In the genomic region with DNA sequence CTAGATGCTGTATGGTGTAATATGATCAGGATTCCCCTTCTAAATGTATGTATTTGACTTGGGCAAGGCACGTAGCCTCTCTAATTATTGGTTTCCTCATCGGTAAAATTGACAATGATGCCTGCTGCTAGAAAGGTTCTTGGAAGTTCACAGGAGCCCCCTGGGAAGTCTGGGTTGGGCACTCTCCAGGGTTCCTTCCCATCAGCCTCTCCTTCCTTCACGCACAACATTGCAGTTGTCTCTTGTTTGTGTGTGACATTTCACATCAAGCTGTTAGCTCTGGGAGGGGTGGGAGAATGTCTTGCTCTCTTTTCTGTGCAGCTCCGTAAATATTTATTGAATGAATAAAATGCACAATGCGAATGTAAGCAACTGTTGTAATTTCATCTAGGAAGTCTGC, we compare ENCODE assay signal across 20 cellular contexts.
DNase-seq lines count a peak whose midpoint lies in the region; ATAC-seq lines count a peak whose summit lies in the region.
"Had no signal": no experiment of that assay in that cellular context is flagged by ENCODE, and none has a peak within 500 bp of the region (broad histone marks: within the 10 kb centered on the region; RNA-seq: fewer than 3 reads in every experiment).

No MANE protein-coding gene starts in this region.

- H3K9me3 ChIP-seq in GM23248 (ENCODE audit: low read depth) (no peaks in the 10 kb centered on the region), adipocyte (ENCODE audit: control insufficient read depth, low read length) (peaks cover 24% of the 10 kb centered on the region), right cardiac atrium (ENCODE audit: control insufficient read depth, low read length) (peaks cover 3% of the 10 kb centered on the region)
- H3K9me3 ChIP-seq: thyroid gland had no signal

- H3K79me2 ChIP-seq in GM23248 (ENCODE audit: insufficient read depth) = no peaks in the 10 kb centered on the region

- H3K4me1 ChIP-seq in GM23248 (ENCODE audit: insufficient read depth) (peaks cover 27% of the 10 kb centered on the region), adipocyte (ENCODE audit: control insufficient read depth, insufficient read depth, low read length) (peaks cover 29% of the 10 kb centered on the region), right cardiac atrium (ENCODE audit: control insufficient read depth, insufficient read depth, low read length) (peaks cover 11% of the 10 kb centered on the region)
- H3K4me1 ChIP-seq: thyroid gland had no signal

- DNase-seq in GM23248 (no peak), adipocyte (ENCODE audit: low read depth) (no peak), right cardiac atrium (peak in 1 of 3 donors; percentile 58), sciatic nerve (ENCODE audit: low spot score) (peak; percentile 60), GM19240 (ENCODE audit: insufficient read length, low spot score) (no peak)
- DNase-seq: activated CD4-positive, CD25-positive, alpha-beta regulatory T cell; activated T-cell treated with anti-CD3 and anti-CD28 coated beads, Interleukin-2, amount 50 U/mL, for 48 hours; CD4-positive, alpha-beta T cell; DMS79 treated with DMSO at 0.1 percent for 48 hours; left lung; naive thymus-derived CD8-positive, alpha-beta T cell; NCI-H146; NCI-H446; T-helper 2 cell; thyroid gland had no signal

- peaks cover 14% of the 10 kb centered on the region; the same call in 1 of the 2 replicates for H3F3A ChIP-seq in GM23248 (ENCODE audit: insufficient read depth)

- H2AFZ ChIP-seq in GM23248 = no peak overlapping the region

- peak overlapping the region; percentile 46 for H3K4me2 ChIP-seq in GM23248 (ENCODE audit: unreplicated experiment)

- in situ Hi-C loops in GM23248 (cut with MboI) = no loop called here

- no peak overlapping the region for H3K9ac ChIP-seq in GM23248
- H3K9ac ChIP-seq in adipocyte (ENCODE audit: low read length) = no peak overlapping the region

- no peak overlapping the region for H3K4me3 ChIP-seq in GM23248
- peak overlapping the region; percentile 8 for H3K4me3 ChIP-seq in adipocyte (ENCODE audit: low read length)
- no peak overlapping the region for H3K4me3 ChIP-seq in right cardiac atrium (ENCODE audit: low read length)
- H3K4me3 ChIP-seq: left lung, thyroid gland had no signal

- WGBS in GM23248 (ENCODE audit: low coverage in 1 of 2, low lambda C conversion rate in 2 of 2, missing lambda C conversion rate in 2 of 2), 2 experiments = 66 to 70% methylated on average over 5 of the region's 5 CpGs
- 37% methylated on average over 5 of the region's 5 CpGs for WGBS in right cardiac atrium

- H3K27me3 ChIP-seq in GM23248 (replicated peaks; ENCODE audit: insufficient read depth) = no peaks in the 10 kb centered on the region
- no peaks in the 10 kb centered on the region for H3K27me3 ChIP-seq in adipocyte (replicated peaks; ENCODE audit: control insufficient read depth, insufficient read depth, low read length)
- H3K27me3 ChIP-seq in right cardiac atrium (ENCODE audit: control insufficient read depth, insufficient read depth) = no peaks in the 10 kb centered on the region
- H3K27me3 ChIP-seq: left lung, thyroid gland had no signal

- intact Hi-C loops in right cardiac atrium (cut with DNase I) = no loop called here
- intact Hi-C loops in sciatic nerve (cut with DNase I) = no loop called here

- H4K20me1 ChIP-seq in GM23248 (ENCODE audit: insufficient read depth) = no peaks in the 10 kb centered on the region

- H3K36me3 ChIP-seq in GM23248 (ENCODE audit: low read depth) (no peaks in the 10 kb centered on the region), adipocyte (ENCODE audit: control insufficient read depth, insufficient read depth, low read length, severe bottlenecking) (no peaks in the 10 kb centered on the region)
- H3K36me3 ChIP-seq: left lung, thyroid gland had no signal

- ATAC-seq in right cardiac atrium (peak; percentile 34 to 47), sciatic nerve (peak; percentile 60), GM18511 (IDR thresholded peaks at IDR 0.05; ENCODE audit: unreplicated experiment) (no peak), GM18868 (IDR thresholded peaks at IDR 0.05; ENCODE audit: unreplicated experiment) (no peak), GM21390 (IDR thresholded peaks at IDR 0.05; ENCODE audit: unreplicated experiment) (no peak)
- ATAC-seq: activated naive CD4-positive, alpha-beta T cell treated with anti-CD3 and anti-CD28 coated beads, Interleukin-2, amount 50 U/mL, for 72 hours; left lung; naive thymus-derived CD8-positive, alpha-beta T cell; stimulated activated effector memory CD8-positive, alpha-beta T cell treated with anti-CD3 and anti-CD28 coated beads, Interleukin-12 subunit alpha, Interleukin-12 subunit beta, amount 100 ng/mL, for 72 hours had no signal

- no peaks in the 10 kb centered on the region for H3K9me2 ChIP-seq in GM23248 (ENCODE audit: insufficient read depth)

- H3K27ac ChIP-seq in GM23248 (no peak overlapping the region), right cardiac atrium (ENCODE audit: low read length) (peak overlapping the region; percentile 96)
- H3K27ac ChIP-seq: left lung, thyroid gland had no signal

Comparison
In these comparisons a context has a peak if more than half of its experiments do, and no peak if none do; other contexts are left out.
1. ATAC-seq: peak in right cardiac atrium (2 of 2) and sciatic nerve (single experiment); none in GM18511 (single experiment), GM18868 (single experiment) and GM21390 (single experiment).